In the genomic region with DNA sequence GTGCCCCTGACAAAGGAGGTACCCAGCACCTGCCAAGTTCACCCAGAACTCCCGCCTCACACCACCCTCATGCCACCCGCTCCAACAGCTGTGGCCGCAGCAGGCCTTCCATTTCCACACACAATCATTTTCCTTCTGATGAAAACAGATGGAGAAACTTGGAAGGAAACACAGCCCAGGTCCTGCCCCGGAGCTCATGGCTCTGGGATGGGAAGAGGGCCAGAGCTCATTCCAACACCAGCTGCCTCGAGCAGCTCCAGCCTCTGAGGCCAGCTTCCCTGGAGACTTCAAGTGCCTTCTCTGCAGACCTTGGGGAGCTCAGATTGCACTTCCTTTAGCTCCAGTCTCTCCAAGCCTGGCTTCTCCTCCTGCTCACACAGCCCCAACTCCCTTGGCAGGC, we compare ENCODE assay signal across 14 cellular contexts. TPM values are rescaled to one million over a fixed set of nuclear protein-coding genes. Genes with fewer than 3 reads are reported as not detected.
DNase-seq lines count a peak whose midpoint lies in the region; ATAC-seq and TF ChIP-seq lines count a peak whose summit lies in the region.
"Had no signal": no experiment of that assay in that cellular context is flagged by ENCODE, and none has a peak within 500 bp of the region (broad histone marks: within the 10 kb centered on the region; RNA-seq: fewer than 3 reads in every experiment).

No MANE protein-coding gene starts in this region.

- intact Hi-C loops in Right ventricle myocardium superior (cut with DNase I) (no loop called here), cardiac septum (cut with DNase I) (no loop called here)

- DNase-seq in Right ventricle myocardium superior: peak; percentile 64
- DNase-seq in cardiac septum (ENCODE audit: low spot score): no peak
- DNase-seq in choroid plexus epithelial cell (ENCODE audit: low read depth): peak; percentile 55
- peak; percentile 98 for DNase-seq in myocyte (ENCODE audit: low read depth)
- DNase-seq in activated gamma-delta T cell (lab: John Stamatoyannopoulos, UW): no peak
- no peak for DNase-seq in NCI-H2029 treated with DMSO at 0.1 percent for 48 hours (lab: John Stamatoyannopoulos, UW)
- no peak for DNase-seq in DMS114 treated with DMSO at 0.1 percent for 48 hours (lab: John Stamatoyannopoulos, UW; ENCODE audit: unreplicated experiment)
- DNase-seq: activated CD4-positive, alpha-beta T cell treated with anti-CD3 and anti-CD28 coated beads, Interleukin-2, amount 50 U/mL, for 4 hours; activated effector memory CD4-positive, alpha-beta T cell treated with anti-CD3 and anti-CD28 coated beads, Interleukin-2, amount 50 U/mL, for 16 hours; DMS53; H9; T-helper 2 cell; trophoblast cell had no signal

- H3K4me3 ChIP-seq in choroid plexus epithelial cell (ENCODE audit: low read depth, low read length): no peak overlapping the region

- ATAC-seq in Right ventricle myocardium superior (ENCODE audit: poor library complexity) (peak; percentile 93), HG03354 (IDR thresholded peaks at IDR 0.05; ENCODE audit: poor library complexity, severe bottlenecking, unreplicated experiment) (no peak)

- TF ChIP-seq CTCF in choroid plexus epithelial cell (conservative IDR thresholded peaks at IDR 0.05; ENCODE audit: low read depth, low read length): no peak

RNA-seq across cellular contexts. Expression of gene CMKLR1, which starts 55.1 kb away (rescaled TPM):
- total RNA-seq in Right ventricle myocardium superior (7.2 TPM), cardiac septum (21.0 TPM), myocyte (10.6 and 15.3 TPM in 2 replicates)
- polyA plus RNA-seq in myocyte (2012): 44.3 TPM

Comparison
In these comparisons a context has a peak if more than half of its experiments do, and no peak if none do; other contexts are left out.
1. DNase-seq: peak in Right ventricle myocardium superior (single experiment), choroid plexus epithelial cell (single experiment) and myocyte (single experiment); none in cardiac septum (single experiment), activated gamma-delta T cell (single experiment), NCI-H2029 treated with DMSO at 0.1 percent for 48 hours (single experiment) and DMS114 treated with DMSO at 0.1 percent for 48 hours (single experiment).